Comparison of ENCODE assay signal across 11 cellular contexts in genomic region chr14:39641224-39641623, GRCh38.
DNase-seq lines count a peak whose midpoint lies in the region; ATAC-seq, FAIRE-seq and TF ChIP-seq lines count a peak whose summit lies in the region.
"Had no signal": no experiment of that assay in that cellular context is flagged by ENCODE, and none has a peak within 500 bp of the region (broad histone marks: within the 10 kb centered on the region; RNA-seq: fewer than 3 reads in every experiment).

No MANE protein-coding gene starts in this region.

- no peaks in the 10 kb centered on the region for H3K36me3 ChIP-seq in gastrocnemius medialis

- H3K4me1 ChIP-seq in gastrocnemius medialis, result no peaks in the 10 kb centered on the region

- no peak overlapping the region for H3K4me3 ChIP-seq in gastrocnemius medialis
- H3K4me3 ChIP-seq: smooth muscle cell had no signal

- peaks cover 0 to 3% (median 0%) of the 10 kb centered on the region in 3 donors for H3K9me3 ChIP-seq in gastrocnemius medialis

- no peaks in the 10 kb centered on the region for H3K27me3 ChIP-seq in gastrocnemius medialis

- ATAC-seq in GM18861 (IDR thresholded peaks at IDR 0.05; ENCODE audit: unreplicated experiment), result peak; percentile 95
- peak; percentile 98 for ATAC-seq in GM19438 (IDR thresholded peaks at IDR 0.05; ENCODE audit: low read depth, unreplicated experiment)
- peak; percentile 97 for ATAC-seq in HG03378 (IDR thresholded peaks at IDR 0.05; ENCODE audit: unreplicated experiment)
- ATAC-seq in gastrocnemius medialis, result no peak

- in situ Hi-C loops in gastrocnemius medialis (cut with MboI; ENCODE audit: low sequenced_read_pairs in 4 of 4), result no loop called here

- intact Hi-C loops in gastrocnemius medialis (cut with DNase I; ENCODE audit: low total_unique reads), result no loop called here

- DNase-seq in GM03348 (ENCODE audit: low spot score) (no peak), gastrocnemius medialis (no peak), SW 1271 (lab: John Stamatoyannopoulos, UW) (no peak)
- DNase-seq: amniotic stem cell, NCI-H446 treated with DMSO at 0.1 percent for 48 hours, nucleus accumbens had no signal

- no peak for TF ChIP-seq CTCF in gastrocnemius medialis (IDR thresholded peaks at IDR 0.05 in 4 of 5, conservative IDR thresholded peaks at IDR 0.05 in 1 of 5)

- H3K27ac ChIP-seq in gastrocnemius medialis, result no peak overlapping the region

- peak; percentile 66 for FAIRE-seq in colon (lab: Jason Lieb, UNC)

- TF ChIP-seq POLR2A in gastrocnemius medialis (IDR thresholded peaks at IDR 0.05), result no peak

Comparison
In these comparisons a context has a peak if more than half of its experiments do, and no peak if none do; other contexts are left out.
1. ATAC-seq: peak in GM18861 (single experiment), GM19438 (single experiment) and HG03378 (single experiment); none in gastrocnemius medialis (0 of 2).